In the genomic region with DNA sequence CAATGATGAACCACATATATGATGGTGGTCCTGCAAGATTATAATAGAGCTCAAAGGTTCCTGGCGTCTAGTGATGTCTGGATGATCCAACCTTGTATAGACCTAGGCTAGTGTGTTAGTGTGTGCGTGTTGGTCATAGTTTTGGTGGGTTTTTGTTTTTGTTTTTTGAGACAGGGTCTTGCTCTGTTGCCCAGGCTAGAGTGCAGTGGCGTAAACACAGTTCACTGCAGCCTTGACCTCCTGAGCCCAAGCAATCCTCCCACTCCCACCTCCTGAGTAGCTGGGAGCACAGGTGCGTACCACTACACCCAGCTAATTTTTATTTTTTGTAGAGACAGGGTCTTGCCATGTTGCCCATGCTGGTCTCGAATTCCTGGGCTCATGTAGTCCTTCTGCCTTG, we compare ENCODE assay signal across 27 cellular contexts. TPM values are rescaled to one million over a fixed set of nuclear protein-coding genes. Genes with fewer than 3 reads are reported as not detected.
"Had no signal": no experiment of that assay in that cellular context is flagged by ENCODE, and none has a peak within 500 bp of the region (broad histone marks: within the 10 kb centered on the region; RNA-seq: fewer than 3 reads in every experiment).

No MANE protein-coding gene starts in this region.

- H3K4me3 Mint-ChIP-seq: activated B cell treated with CpG ODN at 0.5 μM for 24 hours; activated CD4-positive, alpha-beta T cell treated with anti-CD3 and anti-CD28 coated beads for 36 hours; activated naive CD8-positive, alpha-beta T cell treated with anti-CD3 and anti-CD28 coated beads, Interleukin-2, amount 50 U/mL, for 24 hours; activated T-cell treated with anti-CD3 and anti-CD28 coated beads, Interleukin-2, amount 50 U/mL, for 4 hours; memory B cell; nephron; stimulated activated memory B cell treated with anti-CD40 and anti-IgM and Interleukin-4, amounts not matched to agents 10 μg/mL and 1 μg/mL and 100 μg/mL, for 72 hours had no signal

- H3K4me1 ChIP-seq: pancreas, uterus had no signal

- H3K27me3 ChIP-seq: heart right ventricle, neutrophil, pancreas, right atrium auricular region, transverse colon, uterus had no signal

- DNase-seq: activated B cell treated with CpG ODN at 0.5 μM for 24 hours; activated CD4-positive, alpha-beta T cell treated with anti-CD3 and anti-CD28 coated beads for 36 hours; activated CD8-positive, alpha-beta memory T cell treated with anti-CD3 and anti-CD28 coated beads, Interleukin-2, amount 50 U/mL, for 48 hours; activated naive CD4-positive, alpha-beta T cell; activated naive CD8-positive, alpha-beta T cell treated with anti-CD3 and anti-CD28 coated beads, Interleukin-2, amount 50 U/mL, for 24 hours; activated T-cell treated with anti-CD3 and anti-CD28 coated beads, Interleukin-2, amount 50 U/mL, for 4 hours; cerebellar nuclear complex; cortex of kidney; effector CD4-positive, alpha-beta T cell; islet precursor cell; stimulated activated CD4-positive, alpha-beta T cell treated with anti-CD3 and anti-CD28 coated beads, Interleukin-2, amount 100 ng/mL, for 24 hours; T-helper 9 cell; transverse colon; uterus had no signal

- H3K27me3 Mint-ChIP-seq: activated CD4-positive, alpha-beta T cell treated with anti-CD3 and anti-CD28 coated beads for 36 hours; activated naive CD8-positive, alpha-beta T cell treated with anti-CD3 and anti-CD28 coated beads, Interleukin-2, amount 50 U/mL, for 24 hours had no signal

- H3K27ac ChIP-seq: neutrophil, pancreas, psoas muscle, right atrium auricular region, skin epidermis, transverse colon, uterus had no signal

- H3K4me3 ChIP-seq: heart right ventricle, pancreas, psoas muscle, right atrium auricular region, skin epidermis, transverse colon, uterus had no signal

- H3K9me3 Mint-ChIP-seq: activated B cell treated with CpG ODN at 0.5 μM for 24 hours; activated naive CD8-positive, alpha-beta T cell treated with anti-CD3 and anti-CD28 coated beads, Interleukin-2, amount 50 U/mL, for 24 hours; activated T-cell treated with anti-CD3 and anti-CD28 coated beads, Interleukin-2, amount 50 U/mL, for 4 hours; activated T-helper 2 cell treated with anti-CD3 and anti-CD28 coated beads, Interferon-gamma antibody, Interleukin-2, Interleukin-4, amounts not matched to agents 10 μg/mL and 5 μg/mL and 100 μg/mL, durations not matched to agents 14 hours and 24 hours and 36 hours; memory B cell; nephron; stimulated activated memory B cell treated with anti-CD40 and anti-IgM and Interleukin-4, amounts not matched to agents 10 μg/mL and 1 μg/mL and 100 μg/mL, for 72 hours had no signal

- FAIRE-seq: pancreas had no signal

- ATAC-seq: activated CD4-positive, alpha-beta T cell treated with anti-CD3 and anti-CD28 coated beads for 36 hours; activated naive CD8-positive, alpha-beta T cell treated with anti-CD3 and anti-CD28 coated beads, Interleukin-2, amount 50 U/mL, for 24 hours; activated T-cell treated with anti-CD3 and anti-CD28 coated beads, Interleukin-2, amount 50 U/mL, for 4 hours had no signal

- H3K9me3 ChIP-seq: heart right ventricle, neutrophil, pancreas, psoas muscle, right atrium auricular region, transverse colon, uterus had no signal

- H3K27ac Mint-ChIP-seq: activated B cell treated with CpG ODN at 0.5 μM for 24 hours; activated CD4-positive, alpha-beta T cell treated with anti-CD3 and anti-CD28 coated beads for 36 hours; activated naive CD8-positive, alpha-beta T cell treated with anti-CD3 and anti-CD28 coated beads, Interleukin-2, amount 50 U/mL, for 24 hours; activated T-helper 2 cell treated with anti-CD3 and anti-CD28 coated beads, Interferon-gamma antibody, Interleukin-2, Interleukin-4, amounts not matched to agents 10 μg/mL and 5 μg/mL and 100 μg/mL, durations not matched to agents 14 hours and 24 hours and 36 hours; memory B cell; stimulated activated memory B cell treated with anti-CD40 and anti-IgM and Interleukin-4, amounts not matched to agents 10 μg/mL and 1 μg/mL and 100 μg/mL, for 72 hours had no signal

- H3K36me3 ChIP-seq: neutrophil, pancreas, right atrium auricular region, transverse colon, uterus had no signal

RNA-seq across cellular contexts. Expression of gene OSM, which starts 13.3 kb away (rescaled TPM):
- total RNA-seq: epithelial cell of proximal tubule, fibroblast of lung, transverse colon had no signal
- polyA plus RNA-seq: fibroblast of lung had no signal

RNA-seq across cellular contexts. Expression of gene LIF, which starts 33.4 kb away (rescaled TPM):
- total RNA-seq: temporal lobe had no signal
